In the genomic region with DNA sequence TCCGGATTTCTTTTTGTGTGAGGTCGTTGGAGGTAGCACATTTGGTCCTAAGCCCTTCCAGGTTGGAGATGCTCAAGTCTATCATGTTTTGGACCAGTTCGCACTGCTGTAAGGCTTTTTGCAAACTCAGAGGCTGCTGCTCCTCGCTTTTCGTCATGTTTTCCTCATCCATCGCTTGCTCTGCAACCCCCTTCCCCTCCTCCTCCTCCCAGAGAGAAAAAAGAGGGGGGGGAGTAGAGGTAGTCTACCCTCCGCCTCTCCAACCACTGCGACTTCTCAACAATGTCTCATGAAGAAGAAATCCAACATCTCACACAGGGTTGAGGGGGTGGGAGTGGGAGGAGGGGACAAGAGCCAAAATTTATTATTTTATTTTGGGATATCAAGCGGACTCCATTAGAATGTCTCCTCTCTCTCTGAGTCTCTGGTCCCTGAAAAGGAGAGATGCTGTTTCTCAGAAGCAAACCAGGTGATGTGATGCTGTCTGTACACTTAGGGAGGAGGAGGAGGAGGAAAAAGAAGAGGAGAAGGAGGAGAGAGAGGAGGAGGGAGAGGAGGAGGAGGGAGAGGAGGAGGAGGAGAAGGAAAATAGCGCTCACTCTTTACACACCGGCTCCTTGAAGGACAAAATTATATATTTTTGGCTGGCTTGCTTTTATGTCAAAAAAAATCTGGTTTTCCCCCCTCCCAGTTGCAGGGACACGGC, we compare ENCODE assay signal across 7 cellular contexts. TPM values are rescaled to one million over a fixed set of nuclear protein-coding genes. Genes with fewer than 3 reads are reported as not detected.
DNase-seq lines count a peak whose midpoint lies in the region; ATAC-seq and TF ChIP-seq lines count a peak whose summit lies in the region.

No MANE protein-coding gene starts in this region.

- H3K27me3 ChIP-seq in endocrine pancreas (ENCODE audit: control insufficient read depth, insufficient read depth, low read length) (no peaks in the 10 kb centered on the region), psoas muscle (ENCODE audit: insufficient read depth in 3 of 3, low read length in 2 of 3) (peaks cover 0 to 55% (median 16%) of the 10 kb centered on the region in 3 donors)

- H3K27ac ChIP-seq in psoas muscle, result no peak overlapping the region

- no peak for TF ChIP-seq CTCF in GM12875 (IDR thresholded peaks at IDR 0.05; ENCODE audit: borderline replicate concordance, insufficient read depth, low read depth, low read length)
- TF ChIP-seq CTCF in psoas muscle (IDR thresholded peaks at IDR 0.05), result no peak

- no peak for ATAC-seq in psoas muscle
- no peak for ATAC-seq in GM21360 (IDR thresholded peaks at IDR 0.05; ENCODE audit: unreplicated experiment)
- ATAC-seq in GM19351 (IDR thresholded peaks at IDR 0.05; ENCODE audit: unreplicated experiment), result no peak
- no peak for ATAC-seq in GM19467 (IDR thresholded peaks at IDR 0.05; ENCODE audit: unreplicated experiment)

- DNase-seq in NCI-H748 treated with DMSO at 0.1 percent for 48 hours (lab: John Stamatoyannopoulos, UW), result peak; percentile 20
- DNase-seq in psoas muscle, result no peak

- peak overlapping the region; percentile 39 for H3K4me3 ChIP-seq in GM12875 (ENCODE audit: low read depth, low read length)
- H3K4me3 ChIP-seq in endocrine pancreas (ENCODE audit: control insufficient read depth, insufficient read depth, low read length), result peak overlapping the region; percentile 88
- H3K4me3 ChIP-seq in psoas muscle, result peak overlapping the region; percentile 31

- 3 to 5% (median 3%) methylated on average over 12 of the region's 12 CpGs for WGBS in psoas muscle, 3 donors

- no peaks in the 10 kb centered on the region for H3K4me1 ChIP-seq in endocrine pancreas (ENCODE audit: control insufficient read depth, insufficient read depth, low read length)
- H3K4me1 ChIP-seq in psoas muscle, result no peaks in the 10 kb centered on the region

- H3K9me3 ChIP-seq in endocrine pancreas (ENCODE audit: control insufficient read depth, low read length) (no peaks in the 10 kb centered on the region), psoas muscle (peaks cover 4% of the 10 kb centered on the region)

- intact Hi-C loops in psoas muscle (cut with DNase I), result no loop called here

- H3K36me3 ChIP-seq in endocrine pancreas (ENCODE audit: control insufficient read depth, insufficient read depth, low read length) (no peaks in the 10 kb centered on the region), psoas muscle (ENCODE audit: insufficient read depth in 1 of 2, low read depth in 1 of 2) (no peaks in the 10 kb centered on the region)

- peak overlapping the region; percentile 94 for H3K9ac ChIP-seq in endocrine pancreas (ENCODE audit: control insufficient read depth, insufficient read depth, low read length)

RNA-seq across cellular contexts. Expression of a gene that starts 0.6 kb away (rescaled TPM):
- under 1 TPM in 2 of 4 donors, not detected in 2; 0.02 to 0.04 TPM for total RNA-seq in psoas muscle
- under 1 TPM; under 0.01 to 0.03 (median 0.01) TPM for polyA plus RNA-seq in psoas muscle

RNA-seq across cellular contexts. Expression of a gene that starts 48.3 kb away (rescaled TPM):
- total RNA-seq in psoas muscle, result 1 to 10 TPM; 2.2 to 4.6 (median 3.2) TPM
- 1 to 10 TPM; 3.4 to 8.5 (median 5.1) TPM for polyA plus RNA-seq in psoas muscle

Comparison
In these comparisons a context has a peak if more than half of its experiments do, and no peak if none do; other contexts are left out.
1. H3K4me3 ChIP-seq: peak in every context shown above with its lines; median percentile 88 in endocrine pancreas; 39 in GM12875; 31 in psoas muscle.